15 cellular contexts compared by ENCODE assay signal in genomic region chr5:124176692-124177091, GRCh38.
DNase-seq lines count a peak whose midpoint lies in the region; ATAC-seq and TF ChIP-seq lines count a peak whose summit lies in the region.
"Had no signal": no experiment of that assay in that cellular context is flagged by ENCODE, and none has a peak within 500 bp of the region (broad histone marks: within the 10 kb centered on the region; RNA-seq: fewer than 3 reads in every experiment).

No MANE protein-coding gene starts in this region.

- no peaks in the 10 kb centered on the region for H3K36me3 ChIP-seq in OCI-LY3 (replicated peaks; ENCODE audit: low read depth, low read length)
- H3K36me3 ChIP-seq: prostate gland had no signal

- H2AFZ ChIP-seq in OCI-LY3 (ENCODE audit: low read depth, low read length) = no peak overlapping the region

- H3K4me1 Mint-ChIP-seq in neural crest cell = peaks cover 9% of the 10 kb centered on the region

- TF ChIP-seq CTCF in GM12864 (IDR thresholded peaks at IDR 0.05; ENCODE audit: low read depth, low read length, missing control alignments) (peak; percentile 7), OCI-LY3 (IDR thresholded peaks at IDR 0.05; ENCODE audit: low read depth, low read length) (peak; percentile 45), epithelial cell of proximal tubule (conservative IDR thresholded peaks at IDR 0.05; ENCODE audit: low read depth, low read length) (peak; percentile 31), neural crest cell (conservative IDR thresholded peaks at IDR 0.05) (no peak)

- no peak overlapping the region for H3K9ac ChIP-seq in OCI-LY3 (ENCODE audit: low read length)

- no peak overlapping the region for H3K4me2 ChIP-seq in OCI-LY3 (ENCODE audit: low read length)

- no peaks in the 10 kb centered on the region for H4K20me1 ChIP-seq in OCI-LY3 (ENCODE audit: insufficient read depth, low read length)

- H3K9me3 ChIP-seq in OCI-LY3 (ENCODE audit: insufficient read depth, low read length) = peaks cover 9% of the 10 kb centered on the region; the same call in 1 of the 2 replicates
- H3K9me3 ChIP-seq: prostate gland had no signal

- DNase-seq in GM12864 (ENCODE audit: low read depth) (no peak), epithelial cell of proximal tubule (ENCODE audit: low read depth) (no peak), neural crest cell (ENCODE audit: low read depth, low spot score) (no peak), midbrain (lab: John Stamatoyannopoulos, UW) (no peak), NCI-H226 (no peak), NCI-H774 (lab: John Stamatoyannopoulos, UW) (no peak)
- DNase-seq: activated CD4-positive, CD25-positive, alpha-beta regulatory T cell treated with anti-CD3 and anti-CD28 coated beads, Interleukin-2, amount 50 U/mL, for 72 hours; activated T-cell treated with anti-CD3 and anti-CD28 coated beads, Interleukin-2, amount 50 U/mL, for 48 hours; HCEC 1CT; NCI-H1417; stimulated activated CD4-positive, alpha-beta T cell treated with anti-CD3 and anti-CD28 coated beads, Interleukin-4, amount 100 ng/mL, for 24 hours; stimulated activated naive CD4-positive, alpha-beta T cell had no signal

- H3K4me3 Mint-ChIP-seq in neural crest cell = no peak overlapping the region

- peaks cover 7% of the 10 kb centered on the region for H3K4me1 ChIP-seq in OCI-LY3 (ENCODE audit: low read length)
- H3K4me1 ChIP-seq: prostate gland had no signal

- no peak overlapping the region for H3K4me3 ChIP-seq in GM12864 (ENCODE audit: low read depth, low read length)
- H3K4me3 ChIP-seq in OCI-LY3 (ENCODE audit: low read length) = no peak overlapping the region
- no peak overlapping the region for H3K4me3 ChIP-seq in epithelial cell of proximal tubule (ENCODE audit: low read depth, low read length)
- H3K4me3 ChIP-seq: prostate gland had no signal

- peak overlapping the region; percentile 29 for H3K27ac Mint-ChIP-seq in neural crest cell (ENCODE audit: unreplicated experiment)

- no peaks in the 10 kb centered on the region for H3K79me2 ChIP-seq in OCI-LY3 (ENCODE audit: low read length)

- no peak overlapping the region for H3K27ac ChIP-seq in OCI-LY3 (ENCODE audit: low read length)
- H3K27ac ChIP-seq: prostate gland had no signal

- H3K27me3 ChIP-seq in OCI-LY3 (ENCODE audit: low read depth, low read length) = no peaks in the 10 kb centered on the region

- H3K9me3 Mint-ChIP-seq in neural crest cell = peaks cover 17% of the 10 kb centered on the region

- no peaks in the 10 kb centered on the region for H3K27me3 Mint-ChIP-seq in neural crest cell (ENCODE audit: low read depth)

- no peak for ATAC-seq in GM19467 (IDR thresholded peaks at IDR 0.05; ENCODE audit: unreplicated experiment)

- H3K36me3 Mint-ChIP-seq in neural crest cell (ENCODE audit: low read depth) = peaks cover 24% of the 10 kb centered on the region
